ENCODE assay signal across 35 cellular contexts in genomic region chr2:79827881-79828280, GRCh38.
"Had no signal": no experiment of that assay in that cellular context is flagged by ENCODE, and none has a peak within 500 bp of the region (broad histone marks: within the 10 kb centered on the region; RNA-seq: fewer than 3 reads in every experiment).

No MANE protein-coding gene starts in this region.

- H3K27me3 ChIP-seq: MG63 had no signal

- H3K9me3 ChIP-seq: MG63 had no signal

- DNase-seq: Kasumi-1, MG63, MM.1S, MV-4-11, NCI-H1048, NCI-H1092, NCI-H1092 treated with DMSO at 0.1 percent for 48 hours, NCI-H1105, NCI-H1105 treated with DMSO at 0.1 percent for 48 hours, NCI-H1417, NCI-H1417 treated with DMSO at 0.1 percent for 48 hours, NCI-H1436, NCI-H1436 treated with DMSO at 0.1 percent for 48 hours, NCI-H146, NCI-H1694, NCI-H1694 treated with DMSO at 0.1 percent for 48 hours, NCI-H187, NCI-H187 treated with DMSO at 0.1 percent for 48 hours, NCI-H1930, NCI-H2029, NCI-H2029 treated with DMSO at 0.1 percent for 48 hours, NCI-H2081, NCI-H2081 treated with DMSO at 0.1 percent for 48 hours, NCI-H2107, NCI-H2171, NCI-H2171 treated with DMSO at 0.1 percent for 48 hours, NCI-H2227 treated with DMSO at 0.1 percent for 48 hours, NCI-H226, NCI-H345, NCI-H446, NCI-H446 treated with DMSO at 0.1 percent for 48 hours, NCI-H510A, NCI-H510A treated with DMSO at 0.1 percent for 48 hours, NCI-H524, NCI-H524 treated with DMSO at 0.1 percent for 48 hours had no signal

- H3K4me3 ChIP-seq: MG63 had no signal

- H3K36me3 ChIP-seq: MG63 had no signal
